Comparison of ENCODE assay signal across 7 cellular contexts in the genomic region with DNA sequence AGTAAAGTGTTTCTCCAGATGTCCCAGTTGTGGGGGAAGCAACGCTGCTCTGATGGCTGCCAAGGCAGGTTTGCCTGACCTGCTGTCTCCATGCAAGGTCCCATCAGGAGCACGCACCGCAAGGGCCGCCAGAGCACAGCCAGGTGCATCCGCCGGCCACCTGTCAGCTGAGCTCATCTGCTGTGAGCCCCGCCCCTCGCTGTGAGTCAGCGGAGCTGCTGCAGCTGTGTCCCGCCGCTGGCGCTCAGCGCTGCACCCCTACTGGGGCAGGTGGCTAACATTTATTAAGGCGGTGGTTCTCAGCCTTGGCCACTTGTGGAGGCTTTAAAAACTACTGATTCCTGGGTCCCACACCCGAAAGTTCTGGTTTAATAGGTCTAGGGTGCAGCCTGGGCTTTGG.
A peak's percentile ranks its signal among the peaks of the same experiment; 100 is the strongest.
DNase-seq lines count a peak whose midpoint lies in the region; ATAC-seq and TF ChIP-seq lines count a peak whose summit lies in the region.

No MANE protein-coding gene starts in this region.

- no peak overlapping the region for H3K27ac Mint-ChIP-seq in T-cell

- peak in 1 of 2 donors; percentile 6 for TF ChIP-seq CTCF in mammary epithelial cell (conservative IDR thresholded peaks at IDR 0.05 in 1 of 2, IDR thresholded peaks at IDR 0.05 in 1 of 2; ENCODE audit: extremely low read depth in 1 of 2, insufficient read depth in 1 of 2, low read depth in 1 of 2, low read length in 2 of 2)
- no peak for TF ChIP-seq CTCF in ovary (IDR thresholded peaks at IDR 0.05)

- ATAC-seq in GM19438 (IDR thresholded peaks at IDR 0.05; ENCODE audit: low read depth, unreplicated experiment): peak; percentile 91
- ATAC-seq in T-cell (replicated peaks in 1 of 4): peak; percentile 66 to 88 (median 80)

- H3K9ac ChIP-seq in mammary epithelial cell (ENCODE audit: insufficient read depth, low read length): no peak overlapping the region

- H3K9me3 ChIP-seq in mammary epithelial cell (replicated peaks; ENCODE audit: insufficient read depth, low read length): no peaks in the 10 kb centered on the region
- no peaks in the 10 kb centered on the region for H3K9me3 ChIP-seq in ovary

- H3K4me3 ChIP-seq in mammary epithelial cell (replicated peaks in 1 of 3; ENCODE audit: insufficient read depth in 1 of 3, low read depth in 2 of 3, low read length in 3 of 3) (no peak overlapping the region), ovary (no peak overlapping the region)

- no peak overlapping the region for H2AFZ ChIP-seq in mammary epithelial cell (ENCODE audit: low read depth, low read length)

- H3K4me1 ChIP-seq in mammary epithelial cell (ENCODE audit: insufficient read depth, low read length): peaks cover 3% of the 10 kb centered on the region
- no peaks in the 10 kb centered on the region for H3K4me1 ChIP-seq in ovary (ENCODE audit: insufficient read depth)

- BruUV-seq in mammary epithelial cell (replicated peaks; lab: Mats Ljungman, UMichigan): no TSS peak

- H3K36me3 Mint-ChIP-seq in T-cell: no peaks in the 10 kb centered on the region

- H3K4me3 Mint-ChIP-seq in T-cell: peak overlapping the region in 1 of 3 donors; percentile 8

- no peak overlapping the region for H3K4me2 ChIP-seq in mammary epithelial cell (ENCODE audit: insufficient read depth, low read depth, low read length)

- H3K27ac ChIP-seq in mammary epithelial cell (ENCODE audit: insufficient read depth, low read depth, low read length) (no peak overlapping the region), ovary (no peak overlapping the region)

- no peaks in the 10 kb centered on the region for H3K36me3 ChIP-seq in mammary epithelial cell (ENCODE audit: insufficient read depth, low read length)
- no peaks in the 10 kb centered on the region for H3K36me3 ChIP-seq in ovary

- WGBS in mammary epithelial cell (ENCODE audit: low coverage, missing lambda C conversion rate): 25% methylated on average over 15 of the region's 15 CpGs
- whole genome bisulfite sequencing in ovary, 3 donors: 33 to 66% (median 47%) methylated on average over 15 of the region's 15 CpGs

- in situ Hi-C loops in mammary epithelial cell (cut with MboI; ENCODE audit: low sequenced_read_pairs in 2 of 2): no loop called here

- H3K27me3 ChIP-seq in mammary epithelial cell (ENCODE audit: insufficient read depth, low read length): no peaks in the 10 kb centered on the region
- no peaks in the 10 kb centered on the region for H3K27me3 ChIP-seq in ovary

- POLR2A ChIA-PET in T-cell (lab: Charles Lee): no interaction called here

- no peaks in the 10 kb centered on the region for H4K20me1 ChIP-seq in mammary epithelial cell (ENCODE audit: insufficient read depth, low read length)

- TF ChIP-seq EP300 in ovary (IDR thresholded peaks at IDR 0.05): no peak

- peak; percentile 68 for DNase-seq in HT-29 (ENCODE audit: low spot score)
- DNase-seq in T-cell: peak in 28 of 34 experiments; percentile 1 to 45 (median 14)
- DNase-seq in mammary epithelial cell: peak; percentile 64
- peak; percentile 36 to 59 (median 42) for DNase-seq in ovary
- no peak for DNase-seq in D341Med (ENCODE audit: low spot score)
- DNase-seq in UCSD-AML1 (lab: John Stamatoyannopoulos, UW; ENCODE audit: unreplicated experiment): no peak

- TF ChIP-seq POLR2A in ovary (IDR thresholded peaks at IDR 0.05): no peak

- no peaks in the 10 kb centered on the region for H3K9me3 Mint-ChIP-seq in T-cell

- H3K79me2 ChIP-seq in mammary epithelial cell (ENCODE audit: insufficient read depth, low read length): no peaks in the 10 kb centered on the region

- dilution Hi-C loops in mammary epithelial cell (cut with HindIII; ENCODE audit: low sequenced_read_pairs): loop anchor here (5.0 kb wide), 1 partner anchor 35 kb away; no protein-coding TSS in a partner anchor

- CTCF ChIA-PET in T-cell (lab: Charles Lee) (interaction anchor here in 1 of 2 donors (0.6 to 0.7 kb wide), 2 partner anchors 154 to 445 kb away, joined by 3 to 4 read pairs; no protein-coding TSS in a partner anchor), mammary epithelial cell (lab: Charles Lee; ENCODE audit: low non-redundant PET) (interaction anchor here (0.6 to 0.7 kb wide), 2 partner anchors 321 to 462 kb away, joined by 3 read pairs; no protein-coding TSS in a partner anchor)

- intact Hi-C loops in mammary epithelial cell (cut with micrococcal nuclease) (no loop called here), ovary (cut with DNase I) (no loop called here)

- H3K4me1 Mint-ChIP-seq in T-cell: peaks cover 0 to 7% (median 6%) of the 10 kb centered on the region in 3 donors

- H3K27me3 Mint-ChIP-seq in T-cell: peaks cover 2 to 6% of the 10 kb centered on the region in 2 donors

Comparison
In these comparisons a context has a peak if more than half of its experiments do, and no peak if none do; other contexts are left out.
1. DNase-seq: peak in HT-29 (single experiment), T-cell (28 of 34), mammary epithelial cell (single experiment) and ovary (5 of 5); none in D341Med (single experiment) and UCSD-AML1 (single experiment).